In genomic region chr3:62373714-62374333, GRCh38 we compare ENCODE assay signal across 16 cellular contexts. TPM values are rescaled to one million over a fixed set of nuclear protein-coding genes. Genes with fewer than 3 reads are reported as not detected.
DNase-seq lines count a peak whose midpoint lies in the region; ATAC-seq and TF ChIP-seq lines count a peak whose summit lies in the region.
"Had no signal": no experiment of that assay in that cellular context is flagged by ENCODE, and none has a peak within 500 bp of the region (broad histone marks: within the 10 kb centered on the region; RNA-seq: fewer than 3 reads in every experiment).

No MANE protein-coding gene starts in this region.

- no peak overlapping the region for H4K91ac ChIP-seq in mesenchymal stem cell (ENCODE audit: low read length)

- 1 to 2% methylated on average over 47 of the region's 47 CpGs for WGBS in heart right ventricle, 2 donors
- 2% methylated on average over 46 of the region's 47 CpGs for WGBS in mesenchymal stem cell

- intact Hi-C loops in heart right ventricle (cut with DNase I) = no loop called here
- intact Hi-C loops in Right ventricle myocardium superior (cut with DNase I) = no loop called here
- intact Hi-C loops in breast epithelium (cut with DNase I; ENCODE audit: low total_unique reads) = no loop called here
- intact Hi-C loops in upper lobe of right lung (cut with DNase I) = no loop called here
- intact Hi-C loops in mucosa of descending colon (cut with DNase I, micrococcal nuclease) = no loop called here

- H3K9me3 ChIP-seq in heart right ventricle (no peaks in the 10 kb centered on the region), breast epithelium (no peaks in the 10 kb centered on the region), mesenchymal stem cell (ENCODE audit: control insufficient read depth, low read length) (no peaks in the 10 kb centered on the region), upper lobe of right lung (no peaks in the 10 kb centered on the region), mucosa of descending colon (no peaks in the 10 kb centered on the region)
- H3K9me3 ChIP-seq: pancreas had no signal

- no peak overlapping the region for H2BK12ac ChIP-seq in mesenchymal stem cell (ENCODE audit: low read length in 2 of 2)

- no peak overlapping the region for H3K4ac ChIP-seq in mesenchymal stem cell (ENCODE audit: low read depth in 1 of 2, low read length in 2 of 2)

- no peak overlapping the region for H3K27ac ChIP-seq in heart right ventricle
- no peak overlapping the region for H3K27ac ChIP-seq in breast epithelium
- H3K27ac ChIP-seq in mesenchymal stem cell (ENCODE audit: low read length, poor library complexity, severe bottlenecking) = no peak overlapping the region
- H3K27ac ChIP-seq in upper lobe of right lung = no peak overlapping the region
- H3K27ac ChIP-seq: pancreas had no signal

- no peak overlapping the region for H3K27ac Mint-ChIP-seq in T-helper 2 cell treated with Interferon-gamma antibody and Interleukin-4, amounts not matched to agents 5 μg/mL and 100 μg/mL, for 36 hours
- H3K27ac Mint-ChIP-seq: CD4-positive, CD25-positive, alpha-beta regulatory T cell; IgD-negative memory B cell had no signal

- no peak overlapping the region for H3K18ac ChIP-seq in mesenchymal stem cell (ENCODE audit: low read depth in 1 of 2, low read length in 2 of 2)

- ATAC-seq in heart right ventricle (no peak), Right ventricle myocardium superior (ENCODE audit: poor library complexity) (no peak), upper lobe of right lung (no peak), mucosa of descending colon (no peak)
- ATAC-seq: esophagus mucosa, pancreas had no signal

- H3K79me1 ChIP-seq in mesenchymal stem cell (replicated peaks; ENCODE audit: low read length, poor library complexity, severe bottlenecking) = no peaks in the 10 kb centered on the region

- H2BK15ac ChIP-seq in mesenchymal stem cell (ENCODE audit: low read depth, poor library complexity, severe bottlenecking) = no peak overlapping the region

- no peak overlapping the region for H3K4me3 Mint-ChIP-seq in T-helper 2 cell treated with Interferon-gamma antibody and Interleukin-4, amounts not matched to agents 5 μg/mL and 100 μg/mL, for 36 hours
- H3K4me3 Mint-ChIP-seq: CD4-positive, CD25-positive, alpha-beta regulatory T cell had no signal

- no peaks in the 10 kb centered on the region for H3K9me3 Mint-ChIP-seq in T-helper 2 cell treated with Interferon-gamma antibody and Interleukin-4, amounts not matched to agents 5 μg/mL and 100 μg/mL, for 36 hours

- H2AFZ ChIP-seq in mesenchymal stem cell (ENCODE audit: low read depth, low read length) = no peak overlapping the region

- H3K4me3 ChIP-seq in heart right ventricle (peak overlapping the region in 8 of 10 donors; percentile 10 to 38 (median 27)), breast epithelium (peak overlapping the region; percentile 12 to 57 (median 31)), mesenchymal stem cell (ENCODE audit: insufficient read depth in 1 of 2, low read depth in 1 of 2, low read length in 2 of 2) (peak overlapping the region in 1 of 2 experiments; percentile 82), upper lobe of right lung (peak overlapping the region; percentile 16), mucosa of descending colon (no peak overlapping the region)

- peaks cover 84% of the 10 kb centered on the region for H3K27me3 Mint-ChIP-seq in T-helper 2 cell treated with Interferon-gamma antibody and Interleukin-4, amounts not matched to agents 5 μg/mL and 100 μg/mL, for 36 hours (ENCODE audit: low read depth)

- no peak overlapping the region for H2BK120ac ChIP-seq in mesenchymal stem cell (ENCODE audit: low read depth, low read length)

- DNase-seq in heart right ventricle (no peak), Right ventricle myocardium superior (no peak), breast epithelium (ENCODE audit: low spot score in 2 of 2) (no peak), mesenchymal stem cell (no peak), upper lobe of right lung (no peak), NCI-H2029 (lab: John Stamatoyannopoulos, UW) (no peak), mucosa of descending colon (no peak)
- no peak for DNase-seq in T-helper 2 cell treated with Interferon-gamma antibody and Interleukin-4, amounts not matched to agents 5 μg/mL and 100 μg/mL, for 36 hours (ENCODE audit: low spot score)
- DNase-seq: CD4-positive, CD25-positive, alpha-beta regulatory T cell; GF-D8; kidney; NCI-H1930; T-helper 9 cell had no signal

- peaks cover 9 to 66% (median 27%) of the 10 kb centered on the region in 9 donors for H3K4me1 ChIP-seq in heart right ventricle
- H3K4me1 ChIP-seq in breast epithelium = peaks cover 0 to 8% of the 10 kb centered on the region in 2 donors
- H3K4me1 ChIP-seq in mesenchymal stem cell (ENCODE audit: control insufficient read depth, insufficient read depth, low read depth, low read length) = peaks cover 38% of the 10 kb centered on the region
- peaks cover 11% of the 10 kb centered on the region for H3K4me1 ChIP-seq in upper lobe of right lung
- no peaks in the 10 kb centered on the region for H3K4me1 ChIP-seq in mucosa of descending colon (ENCODE audit: low read depth)

- H3K36me3 Mint-ChIP-seq in T-helper 2 cell treated with Interferon-gamma antibody and Interleukin-4, amounts not matched to agents 5 μg/mL and 100 μg/mL, for 36 hours (ENCODE audit: low read depth) = peaks cover 2% of the 10 kb centered on the region
- H3K36me3 Mint-ChIP-seq: CD4-positive, CD25-positive, alpha-beta regulatory T cell; IgD-negative memory B cell had no signal

- H3K14ac ChIP-seq in mesenchymal stem cell (ENCODE audit: low read length in 2 of 2) = no peak overlapping the region

- TF ChIP-seq POLR2A in breast epithelium (IDR thresholded peaks at IDR 0.05) = no peak

- H3K9ac ChIP-seq in mesenchymal stem cell (ENCODE audit: low read length) = peak overlapping the region; percentile 51

- TF ChIP-seq CTCF in heart right ventricle (IDR thresholded peaks at IDR 0.05) (no peak), breast epithelium (IDR thresholded peaks at IDR 0.05) (no peak), upper lobe of right lung (IDR thresholded peaks at IDR 0.05) (no peak), mucosa of descending colon (IDR thresholded peaks at IDR 0.05) (no peak)

- H2BK5ac ChIP-seq in mesenchymal stem cell (ENCODE audit: low read depth, low read length, poor library complexity, severe bottlenecking) = no peak overlapping the region

- peaks cover 4% of the 10 kb centered on the region for H3K4me1 Mint-ChIP-seq in T-helper 2 cell treated with Interferon-gamma antibody and Interleukin-4, amounts not matched to agents 5 μg/mL and 100 μg/mL, for 36 hours (ENCODE audit: low read depth)

- H3K36me3 ChIP-seq in heart right ventricle = no peaks in the 10 kb centered on the region
- no peaks in the 10 kb centered on the region for H3K36me3 ChIP-seq in breast epithelium
- H3K36me3 ChIP-seq in mesenchymal stem cell (ENCODE audit: control insufficient read depth in 1 of 2, insufficient read depth in 2 of 2, low read depth in 1 of 2, low read length in 2 of 2) = no peaks in the 10 kb centered on the region
- H3K36me3 ChIP-seq in upper lobe of right lung = no peaks in the 10 kb centered on the region
- no peaks in the 10 kb centered on the region for H3K36me3 ChIP-seq in mucosa of descending colon (ENCODE audit: low read depth)
- H3K36me3 ChIP-seq: pancreas had no signal

- H3K27me3 ChIP-seq in heart right ventricle (peaks cover 57 to 100% (median 100%) of the 10 kb centered on the region in 7 donors), breast epithelium (peaks cover 0 to 100% of the 10 kb centered on the region in 2 donors), mesenchymal stem cell (ENCODE audit: control insufficient read depth in 1 of 2, insufficient read depth in 1 of 2, low read length in 2 of 2) (peaks cover 98 to 100% of the 10 kb centered on the region in 2 experiments), upper lobe of right lung (peaks cover 99% of the 10 kb centered on the region)

- H3K23ac ChIP-seq in mesenchymal stem cell (ENCODE audit: low read length in 2 of 2) = no peak overlapping the region

- H4K8ac ChIP-seq in mesenchymal stem cell (ENCODE audit: low read length) = no peak overlapping the region

- H3K4me2 ChIP-seq in mesenchymal stem cell (ENCODE audit: low read length, poor library complexity, severe bottlenecking) = peak overlapping the region; percentile 54

- H2AK5ac ChIP-seq in mesenchymal stem cell (ENCODE audit: low read length, severe bottlenecking) = no peak overlapping the region

RNA-seq across cellular contexts. Expression of gene FEZF2, which starts 0.5 kb away (rescaled TPM):
- total RNA-seq in heart right ventricle (not detected), Right ventricle myocardium superior (not detected), breast epithelium (not detected), upper lobe of right lung (not detected), mucosa of descending colon (not detected)
- polyA plus RNA-seq in heart right ventricle = not detected
- polyA plus RNA-seq in mesenchymal stem cell (2013, experiment 1 of 2) = not detected
- not detected for polyA plus RNA-seq in mesenchymal stem cell (2013, experiment 2 of 2)
- total RNA-seq: CD4-positive, CD25-positive, alpha-beta regulatory T cell; esophagus mucosa; kidney; pancreas had no signal
- polyA plus RNA-seq: CD4-positive, CD25-positive, alpha-beta regulatory T cell; IgD-negative memory B cell had no signal
